ENCODE assay signal across 11 cellular contexts in genomic region chr7:56287429-56288138, GRCh38.
A peak's percentile ranks its signal among the peaks of the same experiment; 100 is the strongest.
DNase-seq lines count a peak whose midpoint lies in the region; ATAC-seq and TF ChIP-seq lines count a peak whose summit lies in the region.
"Had no signal": no experiment of that assay in that cellular context is flagged by ENCODE, and none has a peak within 500 bp of the region (broad histone marks: within the 10 kb centered on the region; RNA-seq: fewer than 3 reads in every experiment).

No MANE protein-coding gene starts in this region.

- no peak for TF ChIP-seq CTCF in psoas muscle (IDR thresholded peaks at IDR 0.05)

- no peak overlapping the region for H3K27ac ChIP-seq in psoas muscle

- 2 to 9% (median 2%) methylated on average over 49 to 57 of the region's 57 CpGs for WGBS in psoas muscle, 3 donors

- H3K4me3 ChIP-seq in NT2/D1 (ENCODE audit: insufficient read length, low read depth) (peak overlapping the region; percentile 21), psoas muscle (peak overlapping the region; percentile 61)

- H3K4me1 ChIP-seq in NT2/D1 (ENCODE audit: insufficient read depth, insufficient read length) (no peaks in the 10 kb centered on the region), psoas muscle (no peaks in the 10 kb centered on the region)

- H3K27me3 ChIP-seq in NT2/D1 (ENCODE audit: insufficient read depth, insufficient read length) (peaks cover 58% of the 10 kb centered on the region), psoas muscle (ENCODE audit: insufficient read depth in 3 of 3, low read length in 2 of 3) (peaks cover 0 to 4% (median 0%) of the 10 kb centered on the region in 3 donors)

- H3K36me3 ChIP-seq in NT2/D1 (ENCODE audit: insufficient read depth, insufficient read length, low read length) (no peaks in the 10 kb centered on the region), psoas muscle (ENCODE audit: insufficient read depth in 1 of 2, low read depth in 1 of 2) (no peaks in the 10 kb centered on the region)

- DNase-seq in DMS79 (lab: John Stamatoyannopoulos, UW) (peak; percentile 5), NT2/D1 (ENCODE audit: low read depth, low spot score) (peak; percentile 44), head of caudate nucleus (peak in 37 of 42 donors; percentile 7 to 68 (median 44)), psoas muscle (peak; percentile 29 to 71), putamen (ENCODE audit: low spot score) (no peak), GF-D8 (lab: John Stamatoyannopoulos, UW) (no peak)
- DNase-seq in activated naive CD4-positive, alpha-beta T cell (lab: John Stamatoyannopoulos, UW), result no peak
- DNase-seq: activated gamma-delta T cell treated with Interleukin-2 at 50 U/mL for 16 hours, NCI-H345, T-helper 17 cell had no signal

- peak; percentile 43 to 90 (median 74) for ATAC-seq in psoas muscle
- no peak for ATAC-seq in HG02981 (IDR thresholded peaks at IDR 0.05; ENCODE audit: unreplicated experiment)
- ATAC-seq: T-helper 17 cell had no signal

- H3K9ac ChIP-seq in NT2/D1 (ENCODE audit: insufficient read length, low read depth), result no peak overlapping the region

- intact Hi-C loops in head of caudate nucleus (cut with DNase I), result no loop called here
- intact Hi-C loops in psoas muscle (cut with DNase I), result no loop called here

- H3K9me3 ChIP-seq in NT2/D1 (ENCODE audit: insufficient read depth, low read length) (no peaks in the 10 kb centered on the region), psoas muscle (no peaks in the 10 kb centered on the region)

Comparison
In these comparisons a context has a peak if more than half of its experiments do, and no peak if none do; other contexts are left out.
1. DNase-seq: peak in DMS79 (single experiment), NT2/D1 (single experiment), head of caudate nucleus (37 of 42) and psoas muscle (2 of 2); none in activated naive CD4-positive, alpha-beta T cell (0 of 4), putamen (single experiment) and GF-D8 (single experiment).